ENCODE assay signal across 8 cellular contexts in genomic region chr17:38672788-38673713, GRCh38. TPM values are rescaled to one million over a fixed set of nuclear protein-coding genes. Genes with fewer than 3 reads are reported as not detected.
DNase-seq lines count a peak whose midpoint lies in the region; ATAC-seq and TF ChIP-seq lines count a peak whose summit lies in the region.

No MANE protein-coding gene starts in this region.

- no peak overlapping the region for H3K27ac ChIP-seq in testis

- H3K27me3 ChIP-seq in testis = no peaks in the 10 kb centered on the region

- intact Hi-C loops in testis (cut with DNase I; ENCODE audit: low total_unique reads) = no loop called here

- DNase-seq in activated T-cell treated with anti-CD3 and anti-CD28 coated beads, Interleukin-2, amount 50 U/mL, for 1 hour = peak; percentile 29
- DNase-seq in activated T-cell treated with anti-CD3 and anti-CD28 coated beads for 4 hours = no peak
- DNase-seq in activated T-cell treated with anti-CD3 and anti-CD28 coated beads, Interleukin-2, amount 50 U/mL, for 24 hours = no peak
- no peak for DNase-seq in immature natural killer cell
- DNase-seq in testis = no peak
- no peak for DNase-seq in cortex of kidney (lab: John Stamatoyannopoulos, UW)
- DNase-seq in endothelial cell (ENCODE audit: low spot score) = no peak

- no peak for ATAC-seq in GM18873 (IDR thresholded peaks at IDR 0.05; ENCODE audit: low FRiP score, unreplicated experiment)

- H3K4me3 Mint-ChIP-seq in activated T-cell treated with anti-CD3 and anti-CD28 coated beads, Interleukin-2, amount 50 U/mL, for 24 hours = peak overlapping the region; percentile 82
- peak overlapping the region; percentile 29 to 68 (median 51) for H3K4me3 Mint-ChIP-seq in immature natural killer cell
- H3K4me3 Mint-ChIP-seq in endothelial cell (ENCODE audit: unreplicated experiment) = no peak overlapping the region

- H3K27me3 Mint-ChIP-seq in activated T-cell treated with anti-CD3 and anti-CD28 coated beads, Interleukin-2, amount 50 U/mL, for 24 hours = peaks cover 31% of the 10 kb centered on the region
- H3K27me3 Mint-ChIP-seq in immature natural killer cell (ENCODE audit: low read depth in 3 of 3) = peaks cover 7 to 26% (median 20%) of the 10 kb centered on the region in 3 donors
- H3K27me3 Mint-ChIP-seq in endothelial cell (ENCODE audit: unreplicated experiment) = peaks cover 33% of the 10 kb centered on the region

- H3K4me1 ChIP-seq in testis = peaks cover 28% of the 10 kb centered on the region

- 21 to 35% methylated on average over 15 to 44 of the region's 47 CpGs for WGBS in testis, 2 donors

- H3K4me3 ChIP-seq in testis = peak overlapping the region; percentile 65 to 68

- H3K36me3 Mint-ChIP-seq in activated T-cell treated with anti-CD3 and anti-CD28 coated beads, Interleukin-2, amount 50 U/mL, for 24 hours (ENCODE audit: low read depth) = peaks cover 17% of the 10 kb centered on the region
- H3K36me3 Mint-ChIP-seq in immature natural killer cell (no peaks in the 10 kb centered on the region), endothelial cell (ENCODE audit: low read depth, unreplicated experiment) (no peaks in the 10 kb centered on the region)

- TF ChIP-seq CTCF in testis (IDR thresholded peaks at IDR 0.05) (no peak), endothelial cell (IDR thresholded peaks at IDR 0.05; ENCODE audit: unreplicated experiment) (no peak)

- no peaks in the 10 kb centered on the region for H3K9me3 Mint-ChIP-seq in activated T-cell treated with anti-CD3 and anti-CD28 coated beads, Interleukin-2, amount 50 U/mL, for 24 hours
- H3K9me3 Mint-ChIP-seq in immature natural killer cell (no peaks in the 10 kb centered on the region), endothelial cell (ENCODE audit: unreplicated experiment) (no peaks in the 10 kb centered on the region)

- H3K36me3 ChIP-seq in testis (ENCODE audit: low read depth, missing control alignments) = no peaks in the 10 kb centered on the region

- peak overlapping the region; percentile 76 for H3K27ac Mint-ChIP-seq in activated T-cell treated with anti-CD3 and anti-CD28 coated beads, Interleukin-2, amount 50 U/mL, for 24 hours
- H3K27ac Mint-ChIP-seq in immature natural killer cell (no peak overlapping the region), endothelial cell (ENCODE audit: unreplicated experiment) (no peak overlapping the region)

- H3K9me3 ChIP-seq in testis = no peaks in the 10 kb centered on the region

- H3K4me1 Mint-ChIP-seq in activated T-cell treated with anti-CD3 and anti-CD28 coated beads, Interleukin-2, amount 50 U/mL, for 24 hours (ENCODE audit: low read depth) = peaks cover 52% of the 10 kb centered on the region
- peaks cover 22 to 24% of the 10 kb centered on the region in 2 donors for H3K4me1 Mint-ChIP-seq in immature natural killer cell
- H3K4me1 Mint-ChIP-seq in endothelial cell (ENCODE audit: unreplicated experiment) = peaks cover 19% of the 10 kb centered on the region

- no peak for TF ChIP-seq POLR2A in testis (IDR thresholded peaks at IDR 0.05)

RNA-seq across cellular contexts. Expression of gene EPOP, which starts 1.7 kb away (rescaled TPM):
- polyA plus RNA-seq in immature natural killer cell (not detected), testis (ENCODE audit: insufficient read depth, low read depth, low replicate concordance) (18.6 TPM)
- total RNA-seq in testis (10 to 100 TPM; 16.8 to 19.4 TPM), endothelial cell (ENCODE audit: unreplicated experiment) (1.3 TPM)

RNA-seq across cellular contexts. Expression of gene MLLT6, which starts 32.0 kb away (rescaled TPM):
- polyA plus RNA-seq in immature natural killer cell (10 to 100 TPM in 1 of 3 donors, 1 to 10 TPM in 2; 3.8 to 24.5 (median 7.4) TPM), testis (ENCODE audit: insufficient read depth, low read depth, low replicate concordance) (86.9 TPM)
- total RNA-seq in testis (100 to 1,000 TPM; 157 to 176 TPM), endothelial cell (ENCODE audit: unreplicated experiment) (33.8 TPM)

RNA-seq across cellular contexts. Expression of gene CISD3, which starts 57.1 kb away (rescaled TPM):
- polyA plus RNA-seq in immature natural killer cell (100 to 1,000 TPM; 143 to 197 (median 160) TPM), testis (ENCODE audit: insufficient read depth, low read depth, low replicate concordance) (25.7 TPM)
- total RNA-seq in testis (10 to 100 TPM; 13.9 to 14.3 TPM), endothelial cell (ENCODE audit: unreplicated experiment) (17.0 TPM)
